Comparison of ENCODE assay signal across 6 cellular contexts in genomic region chr12:56115329-56115728, GRCh38.
DNase-seq lines count a peak whose midpoint lies in the region; ATAC-seq and TF ChIP-seq lines count a peak whose summit lies in the region.

No MANE protein-coding gene starts in this region.

- H3K9me3 Mint-ChIP-seq in stimulated activated effector memory CD8-positive, alpha-beta T cell treated with anti-CD3 and anti-CD28 coated beads, Interleukin-12 subunit alpha, Interleukin-12 subunit beta, amount 100 ng/mL, for 72 hours: no peaks in the 10 kb centered on the region

- ATAC-seq in stimulated activated effector memory CD8-positive, alpha-beta T cell treated with anti-CD3 and anti-CD28 coated beads, Interleukin-12 subunit alpha, Interleukin-12 subunit beta, amount 100 ng/mL, for 72 hours: no peak
- ATAC-seq in HG02571 (IDR thresholded peaks at IDR 0.05; ENCODE audit: unreplicated experiment) (no peak), HG03439 (IDR thresholded peaks at IDR 0.05; ENCODE audit: unreplicated experiment) (no peak)

- DNase-seq in NCI-H510A treated with DMSO at 0.1 percent for 48 hours (lab: John Stamatoyannopoulos, UW) (peak; percentile 31), NCI-H510A (lab: John Stamatoyannopoulos, UW) (no peak), epithelial cell of esophagus (ENCODE audit: low read depth) (peak; percentile 47)
- no peak for DNase-seq in stimulated activated effector memory CD8-positive, alpha-beta T cell treated with anti-CD3 and anti-CD28 coated beads, Interleukin-12 subunit alpha, Interleukin-12 subunit beta, amount 100 ng/mL, for 72 hours (ENCODE audit: low spot score in 2 of 2)

- H3K4me3 Mint-ChIP-seq in stimulated activated effector memory CD8-positive, alpha-beta T cell treated with anti-CD3 and anti-CD28 coated beads, Interleukin-12 subunit alpha, Interleukin-12 subunit beta, amount 100 ng/mL, for 72 hours: peak overlapping the region; percentile 90

- peaks cover 79% of the 10 kb centered on the region for H3K36me3 Mint-ChIP-seq in stimulated activated effector memory CD8-positive, alpha-beta T cell treated with anti-CD3 and anti-CD28 coated beads, Interleukin-12 subunit alpha, Interleukin-12 subunit beta, amount 100 ng/mL, for 72 hours

- H3K27ac Mint-ChIP-seq in stimulated activated effector memory CD8-positive, alpha-beta T cell treated with anti-CD3 and anti-CD28 coated beads, Interleukin-12 subunit alpha, Interleukin-12 subunit beta, amount 100 ng/mL, for 72 hours: peak overlapping the region; percentile 99

- H3K4me3 ChIP-seq in epithelial cell of esophagus (ENCODE audit: low read length): peak overlapping the region; percentile 92

- H3K4me1 Mint-ChIP-seq in stimulated activated effector memory CD8-positive, alpha-beta T cell treated with anti-CD3 and anti-CD28 coated beads, Interleukin-12 subunit alpha, Interleukin-12 subunit beta, amount 100 ng/mL, for 72 hours: peaks cover 28% of the 10 kb centered on the region

- TF ChIP-seq CTCF in epithelial cell of esophagus (IDR thresholded peaks at IDR 0.05; ENCODE audit: insufficient read depth, low read depth, low read length, missing control alignments): no peak

Comparison
In these comparisons a context has a peak if more than half of its experiments do, and no peak if none do; other contexts are left out.
1. DNase-seq: peak in NCI-H510A treated with DMSO at 0.1 percent for 48 hours (single experiment) and epithelial cell of esophagus (single experiment); none in NCI-H510A (single experiment) and stimulated activated effector memory CD8-positive, alpha-beta T cell treated with anti-CD3 and anti-CD28 coated beads, Interleukin-12 subunit alpha, Interleukin-12 subunit beta, amount 100 ng/mL, for 72 hours (0 of 2).